Comparison of ENCODE assay signal across 27 cellular contexts in genomic region chr3:37064747-37065146, GRCh38.
"Had no signal": no experiment of that assay in that cellular context is flagged by ENCODE, and none has a peak within 500 bp of the region (broad histone marks: within the 10 kb centered on the region; RNA-seq: fewer than 3 reads in every experiment).

No MANE protein-coding gene starts in this region.

- H3K27me3 ChIP-seq: esophagus squamous epithelium, gastrocnemius medialis, left lung, right atrium auricular region, suprapubic skin, transverse colon, vagina had no signal

- H3K4me3 ChIP-seq: coronary artery, esophagus squamous epithelium, gastrocnemius medialis, left lung, prostate gland, right atrium auricular region, smooth muscle cell, suprapubic skin, transverse colon, vagina had no signal

- H3K4me3 Mint-ChIP-seq: naive thymus-derived CD8-positive, alpha-beta T cell; nephron progenitor cell; stimulated activated naive CD8-positive, alpha-beta T cell treated with anti-CD3 and anti-CD28 coated beads, Interleukin-15, amount 100 ng/mL, for 72 hours had no signal

- H3K9me3 Mint-ChIP-seq: naive thymus-derived CD8-positive, alpha-beta T cell; nephron progenitor cell; stimulated activated naive CD8-positive, alpha-beta T cell treated with anti-CD3 and anti-CD28 coated beads, Interleukin-15, amount 100 ng/mL, for 72 hours had no signal

- H3K4me1 ChIP-seq: esophagus squamous epithelium, gastrocnemius medialis, prostate gland, suprapubic skin, transverse colon, vagina had no signal

- H3K9me3 ChIP-seq: esophagus squamous epithelium, gastrocnemius medialis, left lung, prostate gland, right atrium auricular region, suprapubic skin, transverse colon, vagina had no signal

- H3K4me1 Mint-ChIP-seq: stimulated activated naive CD8-positive, alpha-beta T cell treated with anti-CD3 and anti-CD28 coated beads, Interleukin-15, amount 100 ng/mL, for 72 hours had no signal

- H3K27ac ChIP-seq: coronary artery, esophagus squamous epithelium, gastrocnemius medialis, left lung, right atrium auricular region, suprapubic skin, transverse colon, vagina had no signal

- H3K27me3 Mint-ChIP-seq: naive thymus-derived CD8-positive, alpha-beta T cell; stimulated activated naive CD8-positive, alpha-beta T cell treated with anti-CD3 and anti-CD28 coated beads, Interleukin-15, amount 100 ng/mL, for 72 hours had no signal

- DNase-seq: dermis blood vessel endothelial cell; effector memory CD4-positive, alpha-beta T cell; erythroblast; esophagus squamous epithelium; foreskin fibroblast; gastrocnemius medialis; head of caudate nucleus; kidney; left cardiac atrium; left lung; naive thymus-derived CD8-positive, alpha-beta T cell; nephron progenitor cell; nucleus accumbens; stimulated activated CD4-positive, alpha-beta T cell treated with anti-CD3 and anti-CD28 coated beads, Interleukin-12 subunit alpha, Interleukin-12 subunit beta, amount 100 ng/mL, for 4 hours; stimulated activated CD4-positive, alpha-beta T cell treated with anti-CD3 and anti-CD28 coated beads, Interleukin-1b, Interleukin-23, amount 100 ng/mL, for 48 hours; stimulated activated CD4-positive, alpha-beta T cell treated with anti-CD3 and anti-CD28 coated beads, Interleukin-4, amount 100 ng/mL, for 1 hour; stimulated activated CD8-positive, alpha-beta memory T cell treated with anti-CD3 and anti-CD28 coated beads, Interleukin-4, amount 100 ng/mL, for 48 hours; stimulated activated naive CD4-positive, alpha-beta T cell; stimulated activated naive CD8-positive, alpha-beta T cell treated with anti-CD3 and anti-CD28 coated beads, Interleukin-15, amount 100 ng/mL, for 72 hours; transverse colon had no signal

- H3K4me2 ChIP-seq: smooth muscle cell had no signal

- ATAC-seq: gastrocnemius medialis; left lung; naive thymus-derived CD8-positive, alpha-beta T cell; sciatic nerve; stimulated activated naive CD8-positive, alpha-beta T cell treated with anti-CD3 and anti-CD28 coated beads, Interleukin-15, amount 100 ng/mL, for 72 hours had no signal

- H3K27ac Mint-ChIP-seq: nephron progenitor cell; stimulated activated naive CD8-positive, alpha-beta T cell treated with anti-CD3 and anti-CD28 coated beads, Interleukin-15, amount 100 ng/mL, for 72 hours had no signal
